1 cellular context compared by ENCODE assay signal in the genomic region with DNA sequence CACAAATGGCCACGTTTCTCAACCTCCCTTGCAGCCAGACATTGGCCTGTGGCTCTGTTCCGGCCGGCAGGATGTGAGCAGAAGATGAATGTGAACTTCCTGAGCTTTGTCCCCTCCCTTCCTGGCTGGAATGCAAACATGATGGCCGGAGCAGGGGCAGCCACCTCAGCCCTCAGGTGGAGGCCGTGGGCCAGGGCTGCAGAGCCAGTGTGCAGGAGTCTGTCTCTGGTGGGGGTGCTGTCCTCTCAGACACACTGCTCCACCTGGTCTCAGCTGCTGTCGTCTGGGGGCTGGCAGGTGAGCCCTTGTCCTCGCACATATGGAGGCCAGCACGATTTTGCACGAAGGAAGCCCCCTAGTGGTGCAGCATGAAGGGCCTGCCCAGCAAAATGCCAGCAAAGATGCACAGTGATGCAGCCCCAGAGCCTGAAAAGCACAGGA.
A peak's percentile ranks its signal among the peaks of the same experiment; 100 is the strongest.
TF ChIP-seq lines count a peak whose summit lies in the region.

No MANE protein-coding gene starts in this region.

TF ChIP-seq in H1, 55 proteins besides CTCF, POLR2A, EP300 and RAD21:
- TF ChIP-seq RFX5 (IDR thresholded peaks at IDR 0.05; ENCODE audit: borderline replicate concordance, low read depth, low read length), result no peak
- TF ChIP-seq HDAC6 (IDR thresholded peaks at IDR 0.05; ENCODE audit: low read depth, low read length), result no peak
- TF ChIP-seq, protein P1, sequence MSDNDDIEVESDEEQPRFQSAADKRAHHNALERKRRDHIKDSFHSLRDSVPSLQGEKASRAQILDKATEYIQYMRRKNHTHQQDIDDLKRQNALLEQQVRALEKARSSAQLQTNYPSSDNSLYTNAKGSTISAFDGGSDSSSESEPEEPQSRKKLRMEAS (IDR thresholded peaks at IDR 0.05), result peak; percentile 79
- no peak for TF ChIP-seq CBX8 (IDR thresholded peaks at IDR 0.05; ENCODE audit: borderline replicate concordance, low read depth, low read length)
- TF ChIP-seq SAP30 (IDR thresholded peaks at IDR 0.05; ENCODE audit: insufficient read depth, insufficient replicate concordance, low read length), result no peak
- TF ChIP-seq TCF12 (IDR thresholded peaks at IDR 0.05; ENCODE audit: low read depth, low read length), result no peak
- no peak for TF ChIP-seq GABPA (IDR thresholded peaks at IDR 0.05; ENCODE audit: borderline replicate concordance, insufficient read depth, low read length)
- TF ChIP-seq, protein P2, sequence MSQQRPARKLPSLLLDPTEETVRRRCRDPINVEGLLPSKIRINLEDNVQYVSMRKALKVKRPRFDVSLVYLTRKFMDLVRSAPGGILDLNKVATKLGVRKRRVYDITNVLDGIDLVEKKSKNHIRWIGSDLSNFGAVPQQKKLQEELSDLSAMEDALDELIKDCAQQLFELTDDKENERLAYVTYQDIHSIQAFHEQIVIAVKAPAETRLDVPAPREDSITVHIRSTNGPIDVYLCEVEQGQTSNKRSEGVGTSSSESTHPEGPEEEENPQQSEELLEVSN (IDR thresholded peaks at IDR 0.05), result peak; percentile 24; the same call in 1 of the 2 replicates
- TF ChIP-seq YY1 (IDR thresholded peaks at IDR 0.05; ENCODE audit: low read depth, low read length), result 0 out of 2 replicates have a peak, but pooled peaks have one; percentile 12
- TF ChIP-seq ASH2L (IDR thresholded peaks at IDR 0.05; ENCODE audit: low read length), result no peak
- TF ChIP-seq MAFK (IDR thresholded peaks at IDR 0.05; ENCODE audit: low read depth, low read length), result no peak
- TF ChIP-seq SIX5 (IDR thresholded peaks at IDR 0.05; ENCODE audit: low read depth, low read length), result no peak
- no peak for TF ChIP-seq SP1 (IDR thresholded peaks at IDR 0.05; ENCODE audit: low read depth, low read length)
- no peak for TF ChIP-seq NRF1 (IDR thresholded peaks at IDR 0.05; ENCODE audit: low read depth, low read length)
- TF ChIP-seq POLR2AphosphoS5 (IDR thresholded peaks at IDR 0.05; ENCODE audit: low read depth, low read length), result no peak
- no peak for TF ChIP-seq TEAD4 (IDR thresholded peaks at IDR 0.05; ENCODE audit: low read depth, low read length)
- TF ChIP-seq EZH2 (IDR thresholded peaks at IDR 0.05; ENCODE audit: low read depth, low read length, severe bottlenecking), result no peak
- TF ChIP-seq EGR1 (IDR thresholded peaks at IDR 0.05; ENCODE audit: borderline replicate concordance, low read depth, low read length), result no peak
- TF ChIP-seq BACH1 (IDR thresholded peaks at IDR 0.05; ENCODE audit: low read length), result no peak
- no peak for TF ChIP-seq TAF1 (IDR thresholded peaks at IDR 0.05; ENCODE audit: low read depth, low read length)
- TF ChIP-seq HDAC2 (IDR thresholded peaks at IDR 0.05; ENCODE audit: borderline replicate concordance in 1 of 2, low read depth in 2 of 2, low read length in 2 of 2), result 0 out of 4 replicates have a peak, but pooled peaks of 1 of the 2 experiments have one; percentile 68
- peak; percentile 85; the same call in 1 of the 2 replicates for TF ChIP-seq KDM1A (IDR thresholded peaks at IDR 0.05; ENCODE audit: borderline replicate concordance, low read length)
- TF ChIP-seq RBBP5 (IDR thresholded peaks at IDR 0.05; ENCODE audit: borderline replicate concordance, low read depth, low read length), result no peak
